In genomic region chr17:74373838-74374606, GRCh38 we compare ENCODE assay signal across 1 cellular context.
A peak's percentile ranks its signal among the peaks of the same experiment; 100 is the strongest.
TF ChIP-seq lines count a peak whose summit lies in the region.

No MANE protein-coding gene starts in this region.

TF ChIP-seq in HepG2, 621 proteins besides CTCF, POLR2A, EP300 and RAD21 (continued from another document and continues in another):
- TF ChIP-seq HMGXB4 (CRISPR knock-in tag; IDR thresholded peaks at IDR 0.05; ENCODE audit: borderline replicate concordance in 1 of 2, low read depth in 1 of 2) (peak; percentile 38 to 73; a peak in 3 of 4 replicates), CREBL2 (CRISPR knock-in tag; IDR thresholded peaks at IDR 0.05; ENCODE audit: borderline replicate concordance) (no peak), ZEB1 (IDR thresholded peaks at IDR 0.05; ENCODE audit: insufficient replicate concordance, low read depth) (no peak), DRAP1 (CRISPR knock-in tag; IDR thresholded peaks at IDR 0.05) (peak; percentile 67; the same call in 1 of the 2 replicates), ZNF275 (CRISPR knock-in tag; IDR thresholded peaks at IDR 0.05; ENCODE audit: borderline replicate concordance) (no peak), MIXL1 (CRISPR knock-in tag; IDR thresholded peaks at IDR 0.05) (peak; percentile 92), ZNF274 (CRISPR knock-in tag; IDR thresholded peaks at IDR 0.05) (no peak), SMARCE1 (IDR thresholded peaks at IDR 0.05; ENCODE audit: borderline replicate concordance) (no peak), CBX1 (IDR thresholded peaks at IDR 0.05; ENCODE audit: low read depth) (peak; percentile 78), BRD4 (CRISPR knock-in tag; IDR thresholded peaks at IDR 0.05) (peak; percentile 26; the same call in 1 of the 2 replicates), NFKB2 (CRISPR knock-in tag; IDR thresholded peaks at IDR 0.05; ENCODE audit: borderline replicate concordance) (no peak; the same call in 1 of the 2 replicates), EZH2 (conservative IDR thresholded peaks at IDR 0.05; ENCODE audit: low read depth, low read length) (no peak), ZNF367 (CRISPR knock-in tag; IDR thresholded peaks at IDR 0.05; ENCODE audit: borderline replicate concordance) (no peak), RFX5 (IDR thresholded peaks at IDR 0.05; ENCODE audit: low read depth, low read length) (no peak), ZNF776 (CRISPR knock-in tag; IDR thresholded peaks at IDR 0.05) (no peak), CCDC6 (CRISPR knock-in tag; IDR thresholded peaks at IDR 0.05) (peak; percentile 71; the same call in 1 of the 2 replicates), TFAP4 (IDR thresholded peaks at IDR 0.05; ENCODE audit: borderline replicate concordance, low read depth) (peak; percentile 100), SIX4 (CRISPR knock-in tag; IDR thresholded peaks at IDR 0.05) (peak; percentile 9; the same call in 1 of the 2 replicates), KDM1A (CRISPR knock-in tag; IDR thresholded peaks at IDR 0.05) (peak; percentile 69), ZNF510 (CRISPR knock-in tag; IDR thresholded peaks at IDR 0.05; ENCODE audit: low read depth) (no peak), CBX5 (CRISPR knock-in tag; IDR thresholded peaks at IDR 0.05; ENCODE audit: borderline replicate concordance) (peak; percentile 84; the same call in 1 of the 2 replicates), ZNF841 (CRISPR knock-in tag; IDR thresholded peaks at IDR 0.05; ENCODE audit: borderline replicate concordance) (no peak), ZNF737 (CRISPR knock-in tag; IDR thresholded peaks at IDR 0.05; ENCODE audit: borderline replicate concordance) (no peak), JDP2 (CRISPR knock-in tag; IDR thresholded peaks at IDR 0.05; ENCODE audit: borderline replicate concordance) (no peak), ZNF512B (CRISPR knock-in tag; IDR thresholded peaks at IDR 0.05; ENCODE audit: borderline replicate concordance) (no peak), BORCS8-MEF2B (CRISPR knock-in tag; IDR thresholded peaks at IDR 0.05) (peak; percentile 27; the same call in 1 of the 2 replicates), MAFG (CRISPR knock-in tag; IDR thresholded peaks at IDR 0.05) (no peak), CC2D1A (CRISPR knock-in tag; IDR thresholded peaks at IDR 0.05) (no peak), TAF15 (IDR thresholded peaks at IDR 0.05; ENCODE audit: low read depth, low read length, poor library complexity, severe bottlenecking) (no peak), ZBTB21 (CRISPR knock-in tag; IDR thresholded peaks at IDR 0.05) (peak; percentile 44; the same call in 1 of the 2 replicates), ZNF224 (CRISPR knock-in tag; IDR thresholded peaks at IDR 0.05) (no peak), YY1 (IDR thresholded peaks at IDR 0.05; ENCODE audit: insufficient read depth, insufficient replicate concordance, low read depth, low read length) (no peak), HOMEZ (CRISPR knock-in tag; IDR thresholded peaks at IDR 0.05; ENCODE audit: low read depth) (peak; percentile 74; the same call in 1 of the 2 replicates), ATF1 (CRISPR knock-in tag; IDR thresholded peaks at IDR 0.05) (no peak), ZNF746 (CRISPR knock-in tag; IDR thresholded peaks at IDR 0.05) (no peak; the same call in 1 of the 2 replicates), SYNCRIP (IDR thresholded peaks at IDR 0.05; ENCODE audit: insufficient read depth, low read depth, low read length) (no peak), MAF1 (CRISPR knock-in tag; IDR thresholded peaks at IDR 0.05; ENCODE audit: borderline replicate concordance) (no peak)
- TF ChIP-seq, protein P1, sequence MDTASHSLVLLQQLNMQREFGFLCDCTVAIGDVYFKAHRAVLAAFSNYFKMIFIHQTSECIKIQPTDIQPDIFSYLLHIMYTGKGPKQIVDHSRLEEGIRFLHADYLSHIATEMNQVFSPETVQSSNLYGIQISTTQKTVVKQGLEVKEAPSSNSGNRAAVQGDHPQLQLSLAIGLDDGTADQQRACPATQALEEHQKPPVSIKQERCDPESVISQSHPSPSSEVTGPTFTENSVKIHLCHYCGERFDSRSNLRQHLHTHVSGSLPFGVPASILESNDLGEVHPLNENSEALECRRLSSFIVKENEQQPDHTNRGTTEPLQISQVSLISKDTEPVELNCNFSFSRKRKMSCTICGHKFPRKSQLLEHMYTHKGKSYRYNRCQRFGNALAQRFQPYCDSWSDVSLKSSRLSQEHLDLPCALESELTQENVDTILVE (CRISPR knock-in tag; IDR thresholded peaks at IDR 0.05), result peak; percentile 51; the same call in 1 of the 2 replicates
- TF ChIP-seq, protein P2, sequence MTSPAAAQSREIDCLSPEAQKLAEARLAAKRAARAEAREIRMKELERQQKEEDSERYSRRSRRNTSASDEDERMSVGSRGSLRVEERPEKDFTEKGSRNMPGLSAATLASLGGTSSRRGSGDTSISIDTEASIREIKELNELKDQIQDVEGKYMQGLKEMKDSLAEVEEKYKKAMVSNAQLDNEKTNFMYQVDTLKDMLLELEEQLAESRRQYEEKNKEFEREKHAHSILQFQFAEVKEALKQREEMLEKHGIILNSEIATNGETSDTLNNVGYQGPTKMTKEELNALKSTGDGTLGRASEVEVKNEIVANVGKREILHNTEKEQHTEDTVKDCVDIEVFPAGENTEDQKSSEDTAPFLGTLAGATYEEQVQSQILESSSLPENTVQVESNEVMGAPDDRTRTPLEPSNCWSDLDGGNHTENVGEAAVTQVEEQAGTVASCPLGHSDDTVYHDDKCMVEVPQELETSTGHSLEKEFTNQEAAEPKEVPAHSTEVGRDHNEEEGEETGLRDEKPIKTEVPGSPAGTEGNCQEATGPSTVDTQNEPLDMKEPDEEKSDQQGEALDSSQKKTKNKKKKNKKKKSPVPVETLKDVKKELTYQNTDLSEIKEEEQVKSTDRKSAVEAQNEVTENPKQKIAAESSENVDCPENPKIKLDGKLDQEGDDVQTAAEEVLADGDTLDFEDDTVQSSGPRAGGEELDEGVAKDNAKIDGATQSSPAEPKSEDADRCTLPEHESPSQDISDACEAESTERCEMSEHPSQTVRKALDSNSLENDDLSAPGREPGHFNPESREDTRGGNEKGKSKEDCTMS (CRISPR knock-in tag; conservative IDR thresholded peaks at IDR 0.05), result no peak
- TF ChIP-seq, protein P3, sequence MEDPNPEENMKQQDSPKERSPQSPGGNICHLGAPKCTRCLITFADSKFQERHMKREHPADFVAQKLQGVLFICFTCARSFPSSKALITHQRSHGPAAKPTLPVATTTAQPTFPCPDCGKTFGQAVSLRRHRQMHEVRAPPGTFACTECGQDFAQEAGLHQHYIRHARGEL (CRISPR knock-in tag; IDR thresholded peaks at IDR 0.05), result no peak
- TF ChIP-seq, protein P4, sequence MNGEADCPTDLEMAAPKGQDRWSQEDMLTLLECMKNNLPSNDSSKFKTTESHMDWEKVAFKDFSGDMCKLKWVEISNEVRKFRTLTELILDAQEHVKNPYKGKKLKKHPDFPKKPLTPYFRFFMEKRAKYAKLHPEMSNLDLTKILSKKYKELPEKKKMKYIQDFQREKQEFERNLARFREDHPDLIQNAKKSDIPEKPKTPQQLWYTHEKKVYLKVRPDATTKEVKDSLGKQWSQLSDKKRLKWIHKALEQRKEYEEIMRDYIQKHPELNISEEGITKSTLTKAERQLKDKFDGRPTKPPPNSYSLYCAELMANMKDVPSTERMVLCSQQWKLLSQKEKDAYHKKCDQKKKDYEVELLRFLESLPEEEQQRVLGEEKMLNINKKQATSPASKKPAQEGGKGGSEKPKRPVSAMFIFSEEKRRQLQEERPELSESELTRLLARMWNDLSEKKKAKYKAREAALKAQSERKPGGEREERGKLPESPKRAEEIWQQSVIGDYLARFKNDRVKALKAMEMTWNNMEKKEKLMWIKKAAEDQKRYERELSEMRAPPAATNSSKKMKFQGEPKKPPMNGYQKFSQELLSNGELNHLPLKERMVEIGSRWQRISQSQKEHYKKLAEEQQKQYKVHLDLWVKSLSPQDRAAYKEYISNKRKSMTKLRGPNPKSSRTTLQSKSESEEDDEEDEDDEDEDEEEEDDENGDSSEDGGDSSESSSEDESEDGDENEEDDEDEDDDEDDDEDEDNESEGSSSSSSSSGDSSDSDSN (CRISPR knock-in tag; IDR thresholded peaks at IDR 0.05), result peak; percentile 63; the same call in 1 of the 2 replicates
- TF ChIP-seq, protein P5, sequence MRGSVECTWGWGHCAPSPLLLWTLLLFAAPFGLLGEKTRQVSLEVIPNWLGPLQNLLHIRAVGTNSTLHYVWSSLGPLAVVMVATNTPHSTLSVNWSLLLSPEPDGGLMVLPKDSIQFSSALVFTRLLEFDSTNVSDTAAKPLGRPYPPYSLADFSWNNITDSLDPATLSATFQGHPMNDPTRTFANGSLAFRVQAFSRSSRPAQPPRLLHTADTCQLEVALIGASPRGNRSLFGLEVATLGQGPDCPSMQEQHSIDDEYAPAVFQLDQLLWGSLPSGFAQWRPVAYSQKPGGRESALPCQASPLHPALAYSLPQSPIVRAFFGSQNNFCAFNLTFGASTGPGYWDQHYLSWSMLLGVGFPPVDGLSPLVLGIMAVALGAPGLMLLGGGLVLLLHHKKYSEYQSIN (CRISPR knock-in tag; IDR thresholded peaks at IDR 0.05; ENCODE audit: borderline replicate concordance), result no peak
